Comparison of ENCODE assay signal across 17 cellular contexts in the genomic region with DNA sequence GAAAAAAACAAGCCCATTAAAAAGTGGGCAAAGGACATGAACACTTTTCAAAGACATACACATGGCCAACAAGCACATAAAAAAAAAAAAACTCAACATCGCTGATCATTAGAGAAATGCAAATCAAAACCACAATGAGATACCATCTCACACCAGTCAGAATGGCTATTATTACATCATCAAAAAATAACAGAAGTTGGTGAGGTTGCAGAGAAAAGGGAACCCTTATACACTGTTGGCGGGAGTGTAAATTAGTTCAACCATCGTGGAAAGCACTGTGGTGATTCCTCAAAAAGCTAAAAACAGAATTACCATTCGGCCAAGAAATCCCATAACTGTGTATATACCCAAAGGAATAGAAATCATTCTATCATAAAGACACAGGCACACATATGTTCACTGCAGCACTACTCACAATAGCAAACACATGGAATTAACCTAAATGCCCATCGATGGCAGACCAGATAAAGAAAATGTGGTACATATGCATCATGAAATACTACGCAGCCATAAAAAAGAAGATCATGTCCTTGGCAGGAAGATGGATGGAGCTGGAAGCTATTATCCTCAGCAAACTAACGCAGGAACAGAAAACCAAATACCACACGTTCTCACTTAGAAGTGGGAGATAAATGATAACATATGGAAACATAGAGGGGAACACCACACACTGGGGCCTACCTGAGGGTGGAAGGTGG.
"Had no signal": no experiment of that assay in that cellular context is flagged by ENCODE, and none has a peak within 500 bp of the region (broad histone marks: within the 10 kb centered on the region; RNA-seq: fewer than 3 reads in every experiment).

No MANE protein-coding gene starts in this region.

- H3K4me1 ChIP-seq: ascending aorta, gastrocnemius medialis, prostate gland, transverse colon had no signal

- DNase-seq: activated CD4-positive, alpha-beta memory T cell treated with anti-CD3 and anti-CD28 coated beads for 36 hours; activated CD4-positive, alpha-beta T cell treated with anti-CD3 and anti-CD28 coated beads for 36 hours; activated CD8-positive, alpha-beta memory T cell treated with anti-CD3 and anti-CD28 coated beads, Interleukin-2, amount 10 ng/mL, durations not matched to agents 7 days and 5 days; activated naive CD4-positive, alpha-beta T cell treated with anti-CD3 and anti-CD28 coated beads, Interleukin-2, amount 10 ng/mL, durations not matched to agents 7 days and 5 days; activated T-cell treated with anti-CD3 and anti-CD28 coated beads, Interleukin-2, amount 50 U/mL, for 1 hour; dermis blood vessel endothelial cell; gastrocnemius medialis; heart left ventricle; midbrain; right cardiac atrium; small intestine; stimulated activated naive CD8-positive, alpha-beta T cell treated with anti-CD3 and anti-CD28 coated beads, Interleukin-15, Interleukin-2, amounts not matched to agents 100 U/mL and 50 U/mL, for 24 hours; transverse colon; WERI-Rb-1 had no signal

- H3K27ac ChIP-seq: ascending aorta, gastrocnemius medialis, heart left ventricle, prostate gland, transverse colon, WERI-Rb-1 had no signal

- H3K9me3 ChIP-seq: ascending aorta, gastrocnemius medialis, heart left ventricle, prostate gland, transverse colon had no signal

- H3K27me3 ChIP-seq: ascending aorta, gastrocnemius medialis, heart left ventricle, transverse colon had no signal

- H3K36me3 ChIP-seq: gastrocnemius medialis, prostate gland had no signal

- H3K4me3 ChIP-seq: ascending aorta, gastrocnemius medialis, heart left ventricle, lung, prostate gland, transverse colon had no signal

- ATAC-seq: activated CD4-positive, alpha-beta T cell treated with anti-CD3 and anti-CD28 coated beads for 36 hours; activated CD8-positive, alpha-beta memory T cell treated with anti-CD3 and anti-CD28 coated beads, Interleukin-2, amount 10 ng/mL, durations not matched to agents 7 days and 5 days; gastrocnemius medialis; heart left ventricle; right cardiac atrium; stimulated activated naive CD8-positive, alpha-beta T cell treated with anti-CD3 and anti-CD28 coated beads, Interleukin-15, Interleukin-2, amounts not matched to agents 100 U/mL and 50 U/mL, for 24 hours had no signal
